18 cellular contexts compared by ENCODE assay signal in genomic region chr3:120894285-120894684, GRCh38. TPM values are rescaled to one million over a fixed set of nuclear protein-coding genes. Genes with fewer than 3 reads are reported as not detected.
A peak's percentile ranks its signal among the peaks of the same experiment; 100 is the strongest.
DNase-seq lines count a peak whose midpoint lies in the region; ATAC-seq, FAIRE-seq and TF ChIP-seq lines count a peak whose summit lies in the region.
"Had no signal": no experiment of that assay in that cellular context is flagged by ENCODE, and none has a peak within 500 bp of the region (broad histone marks: within the 10 kb centered on the region; RNA-seq: fewer than 3 reads in every experiment).

No MANE protein-coding gene starts in this region.

- H3K9me3 ChIP-seq in H1 (ENCODE audit: insufficient read depth in 2 of 2, low read depth in 1 of 2, low read length in 1 of 2): peaks cover 0 to 3% of the 10 kb centered on the region in 2 experiments; a peak in 2 of 4 replicates
- H3K9me3 ChIP-seq: BLaER1 had no signal

- H3K4me3 Mint-ChIP-seq in type B pancreatic cell: no peak overlapping the region
- H3K4me3 Mint-ChIP-seq: activated CD4-positive, alpha-beta T cell treated with anti-CD3 and anti-CD28 coated beads, Interleukin-2, amount 10 ng/mL, durations not matched to agents 24 days and 14 days; activated T-cell treated with anti-CD3 and anti-CD28 coated beads, Interleukin-2, amount 50 U/mL, for 72 hours; T-helper 17 cell had no signal

- H3K27ac Mint-ChIP-seq in type B pancreatic cell: no peak overlapping the region
- H3K27ac Mint-ChIP-seq: activated CD4-positive, alpha-beta T cell treated with anti-CD3 and anti-CD28 coated beads, Interleukin-2, amount 10 ng/mL, durations not matched to agents 24 days and 14 days; activated T-cell treated with anti-CD3 and anti-CD28 coated beads, Interleukin-2, amount 50 U/mL, for 72 hours; T-helper 17 cell had no signal

- POLR2A ChIA-PET in H1 (lab: Charles Lee; ENCODE audit: partially characterized antibody): no interaction called here

- no peaks in the 10 kb centered on the region for H3K4me1 Mint-ChIP-seq in type B pancreatic cell (ENCODE audit: unreplicated experiment)
- H3K4me1 Mint-ChIP-seq: activated CD4-positive, alpha-beta T cell treated with anti-CD3 and anti-CD28 coated beads, Interleukin-2, amount 10 ng/mL, durations not matched to agents 24 days and 14 days; T-helper 17 cell had no signal

- no peaks in the 10 kb centered on the region for H4K20me1 ChIP-seq in H1 (replicated peaks in 1 of 2; ENCODE audit: control insufficient read depth in 1 of 2, insufficient read depth in 2 of 2, low read length in 2 of 2)
- H4K20me1 ChIP-seq: BLaER1 had no signal

- no peak overlapping the region for H2BK15ac ChIP-seq in H1 (ENCODE audit: low read length)

- TF ChIP-seq CTCF in NB4 (IDR thresholded peaks at IDR 0.05; ENCODE audit: low read depth, low read length) (no peak), H1 (IDR thresholded peaks at IDR 0.05; ENCODE audit: control extremely low read depth in 1 of 3, insufficient read depth in 1 of 3, low read depth in 1 of 3, low read length in 3 of 3) (no peak), type B pancreatic cell (conservative IDR thresholded peaks at IDR 0.05) (no peak)

- TF ChIP-seq RAD21 in H1 (IDR thresholded peaks at IDR 0.05 in 1 of 2, conservative IDR thresholded peaks at IDR 0.05 in 1 of 2; ENCODE audit: low read depth in 2 of 2, low read length in 2 of 2): no peak

- no peak overlapping the region for H3K4me2 ChIP-seq in H1 (ENCODE audit: insufficient read depth in 1 of 2, low read depth in 2 of 2, low read length in 2 of 2)
- H3K4me2 ChIP-seq: BLaER1 had no signal

- no peak overlapping the region for H3K56ac ChIP-seq in H1 (replicated peaks; ENCODE audit: insufficient read length, low read depth, low read length)

- no peaks in the 10 kb centered on the region for H3K27me3 ChIP-seq in H1 (replicated peaks in 1 of 4; ENCODE audit: control insufficient read depth in 3 of 4, extremely low read depth in 1 of 4, insufficient read depth in 3 of 4, low read length in 3 of 4)
- H3K27me3 ChIP-seq: BLaER1 had no signal

- no peaks in the 10 kb centered on the region for H3K9me3 Mint-ChIP-seq in type B pancreatic cell
- H3K9me3 Mint-ChIP-seq: activated CD4-positive, alpha-beta T cell treated with anti-CD3 and anti-CD28 coated beads, Interleukin-2, amount 10 ng/mL, durations not matched to agents 24 days and 14 days had no signal

- no peaks in the 10 kb centered on the region; the same call in 1 of the 2 replicates for H3K23me2 ChIP-seq in H1 (ENCODE audit: low read depth, low read length)

- no peaks in the 10 kb centered on the region for H3K4me1 ChIP-seq in H1 (replicated peaks in 1 of 4; ENCODE audit: control insufficient read depth in 3 of 4, insufficient read depth in 4 of 4, low read length in 3 of 4)
- H3K4me1 ChIP-seq: BLaER1 had no signal

- no peak overlapping the region for H3K9ac ChIP-seq in H1 (replicated peaks in 1 of 4; ENCODE audit: extremely low read depth in 1 of 4, low read depth in 3 of 4, low read length in 3 of 4)
- H3K9ac ChIP-seq: BLaER1 had no signal

- DNase-seq in EH (ENCODE audit: low read depth) (peak; percentile 62), NB4 (ENCODE audit: low read depth) (peak; percentile 2), H1 (ENCODE audit: low read depth in 1 of 2, low spot score in 2 of 2) (no peak), renal cortical epithelial cell (ENCODE audit: low read depth) (peak; percentile 7), NOMO-1 treated with DMSO at 0.1 percent for 48 hours (lab: John Stamatoyannopoulos, UW; ENCODE audit: unreplicated experiment) (no peak), type B pancreatic cell (ENCODE audit: extremely low spot score, unreplicated experiment) (no peak)
- no peak for DNase-seq in central memory CD4-positive, alpha-beta T cell
- DNase-seq: activated CD4-positive, alpha-beta T cell treated with anti-CD3 and anti-CD28 coated beads, Interleukin-2, amount 10 ng/mL, durations not matched to agents 24 days and 14 days; activated T-cell treated with anti-CD3 and anti-CD28 coated beads, Interleukin-2, amount 50 U/mL, for 72 hours; anterior cingulate cortex; NCI-H2171 treated with DMSO at 0.1 percent for 48 hours; T-helper 17 cell had no signal

- no peak for TF ChIP-seq EP300 in H1 (IDR thresholded peaks at IDR 0.05; ENCODE audit: borderline replicate concordance in 1 of 2, low read depth in 2 of 2, low read length in 2 of 2)

- H4K91ac ChIP-seq in H1 (replicated peaks; ENCODE audit: insufficient read length, low read length): no peak overlapping the region

- no peaks in the 10 kb centered on the region for H3K79me2 ChIP-seq in H1 (ENCODE audit: control insufficient read depth in 1 of 2, insufficient read depth in 2 of 2, low read length in 2 of 2)

- H3K27ac ChIP-seq in H1 (ENCODE audit: low read depth, low read length): no peak overlapping the region
- H3K27ac ChIP-seq: BLaER1 had no signal

- H2BK20ac ChIP-seq in H1 (ENCODE audit: low read length): no peak overlapping the region

- H3K18ac ChIP-seq in H1 (ENCODE audit: extremely low read depth, low read length): no peak overlapping the region

- H4K5ac ChIP-seq in H1 (ENCODE audit: insufficient read length, low read depth, low read length): no peak overlapping the region

- no peak overlapping the region for H4K8ac ChIP-seq in H1 (ENCODE audit: extremely low read depth, insufficient read depth, low read length)

- no peak overlapping the region for H2BK120ac ChIP-seq in H1 (replicated peaks; ENCODE audit: low read depth, low read length)

- no peak overlapping the region for H2BK12ac ChIP-seq in H1 (ENCODE audit: low read depth, low read length)

- H2AFZ ChIP-seq in H1 (ENCODE audit: low read length): no peak overlapping the region

- H3K36me3 ChIP-seq in H1 (ENCODE audit: control insufficient read depth in 2 of 4, insufficient read depth in 4 of 4, low read length in 3 of 4): no peaks in the 10 kb centered on the region
- H3K36me3 ChIP-seq: BLaER1 had no signal

- H3K4me3 ChIP-seq in NB4 (ENCODE audit: low read depth, low read length) (no peak overlapping the region), H1 (ENCODE audit: extremely low read depth in 1 of 4, insufficient read depth in 2 of 4, low read depth in 3 of 4, low read length in 4 of 4) (no peak overlapping the region)
- H3K4me3 ChIP-seq: BLaER1 had no signal

- H2BK5ac ChIP-seq in H1 (ENCODE audit: low read depth, low read length): no peak overlapping the region

- H3K79me1 ChIP-seq in H1 (ENCODE audit: low read depth, low read length): no peaks in the 10 kb centered on the region

- no peak overlapping the region for H3K4ac ChIP-seq in H1 (replicated peaks; ENCODE audit: insufficient read length, low read depth, low read length)

- no peak for ATAC-seq in HG02623 (IDR thresholded peaks at IDR 0.05; ENCODE audit: unreplicated experiment)
- ATAC-seq: activated T-cell treated with anti-CD3 and anti-CD28 coated beads, Interleukin-2, amount 50 U/mL, for 72 hours; T-helper 17 cell had no signal

- H3K14ac ChIP-seq in H1 (ENCODE audit: insufficient read length): no peak overlapping the region

- CTCF ChIA-PET in H1 (lab: Charles Lee; ENCODE audit: partially characterized antibody): interaction anchor here (1.2 kb wide), 1 partner anchor 69 kb away, joined by 3 read pairs; no protein-coding TSS in a partner anchor

- peaks cover 16% of the 10 kb centered on the region for H3K27me3 Mint-ChIP-seq in type B pancreatic cell
- H3K27me3 Mint-ChIP-seq: T-helper 17 cell had no signal

- peak; percentile 28 for FAIRE-seq in H1 (lab: Jason Lieb, UNC)
- FAIRE-seq: frontal cortex, keratinocyte, RCC 7860 had no signal

- no peak for TF ChIP-seq POLR2A in NB4 (IDR thresholded peaks at IDR 0.05; ENCODE audit: extremely low read depth, insufficient read length)
- no peak for TF ChIP-seq POLR2A in H1 (IDR thresholded peaks at IDR 0.05; ENCODE audit: control extremely low read depth in 1 of 2, low read depth in 2 of 2, low read length in 2 of 2)

- no peak overlapping the region for H3K23ac ChIP-seq in H1 (ENCODE audit: insufficient read length)

- H3K36me3 Mint-ChIP-seq in type B pancreatic cell: no peaks in the 10 kb centered on the region

- no peak overlapping the region for H2AK5ac ChIP-seq in H1 (ENCODE audit: low read depth, low read length)

- WGBS in H1 (ENCODE audit: extremely low coverage in 1 of 2, insufficient coverage in 1 of 2, insufficient read length in 1 of 2, insufficient replicate concordance in 2 of 2, low coverage in 1 of 2, low lambda C conversion rate in 2 of 2, missing lambda C conversion rate in 1 of 2), 2 experiments: 86% methylated on average over 4 of the region's 4 CpGs; no CpG with 5 or more reads in 1 of the 2 experiments

TF ChIP-seq in H1, 55 proteins besides CTCF, POLR2A, EP300 and RAD21 (continues in another document):
- TF ChIP-seq SP4 (IDR thresholded peaks at IDR 0.05; ENCODE audit: low read length) (no peak), SAP30 (IDR thresholded peaks at IDR 0.05; ENCODE audit: insufficient read depth, insufficient replicate concordance, low read length) (no peak), POLR2AphosphoS5 (IDR thresholded peaks at IDR 0.05; ENCODE audit: low read depth, low read length) (no peak), E2F6 (IDR thresholded peaks at IDR 0.05) (no peak), JUN (IDR thresholded peaks at IDR 0.05; ENCODE audit: low read depth, low read length) (no peak), MAFK (IDR thresholded peaks at IDR 0.05; ENCODE audit: low read depth, low read length) (no peak), KDM4A (IDR thresholded peaks at IDR 0.05; ENCODE audit: low read depth, low read length, severe bottlenecking) (no peak)

RNA-seq across cellular contexts. Expression of gene STXBP5L, which starts 13.7 kb away (rescaled TPM):
- 5.6 and 6.0 TPM in 2 replicates for total RNA-seq in H1 (2021; fragmentation: NEBNext Ultra II Directional; extraction: Animal tissue kit (Norgen Biotek cat#: 25700))
- polyA plus RNA-seq in H1 (2011; rRNA removed): 0.67 and 2.0 TPM in 2 replicates
- 1.3 TPM for polyA plus RNA-seq in H1 (2011; cell fraction: cytosol; rRNA removed)
- polyA plus RNA-seq in H1 (2011; cell fraction: nucleus; rRNA removed): 1.4 TPM
- 2.0 to 6.4 TPM (median 5.5 TPM) in 4 replicates for polyA plus RNA-seq in H1 (2012, experiment 1 of 2)
- 0.07 TPM for polyA plus RNA-seq in H1 (2012, experiment 2 of 2)
- polyA plus RNA-seq in H1 (2013, experiment 1 of 2): 1.5 TPM
- polyA plus RNA-seq in H1 (2013, experiment 2 of 2): 1.4 TPM
- 11.4 and 16.5 TPM in 2 replicates for polyA minus RNA-seq in H1 (2011; rRNA and poly(A)+ RNA removed)
- 2.2 TPM for polyA minus RNA-seq in H1 (2011; cell fraction: cytosol; rRNA and poly(A)+ RNA removed)
- polyA minus RNA-seq in H1 (2011; cell fraction: nucleus; rRNA and poly(A)+ RNA removed): 26.2 TPM
- total RNA-seq in renal cortical epithelial cell (0.05 TPM in 1 of 2 replicates, not detected in the other), type B pancreatic cell (ENCODE audit: low replicate concordance) (3.6 and 5.2 TPM in 2 replicates)
- total RNA-seq: activated CD4-positive, alpha-beta T cell treated with anti-CD3 and anti-CD28 coated beads, Interleukin-2, amount 10 ng/mL, durations not matched to agents 24 days and 14 days; activated T-cell treated with anti-CD3 and anti-CD28 coated beads, Interleukin-2, amount 50 U/mL, for 72 hours; pulmonary artery endothelial cell; T-helper 17 cell had no signal
- polyA plus RNA-seq: keratinocyte had no signal

Comparison
In these comparisons a context has a peak if more than half of its experiments do, and no peak if none do; other contexts are left out.
1. DNase-seq: peak in EH (single experiment), NB4 (single experiment) and renal cortical epithelial cell (single experiment); none in H1 (0 of 2), NOMO-1 treated with DMSO at 0.1 percent for 48 hours (single experiment), type B pancreatic cell (single experiment) and central memory CD4-positive, alpha-beta T cell (single experiment).